10 cellular contexts compared by ENCODE assay signal in genomic region chr15:70856884-70857546, GRCh38. TPM values are rescaled to one million over a fixed set of nuclear protein-coding genes. Genes with fewer than 3 reads are reported as not detected.
A peak's percentile ranks its signal among the peaks of the same experiment; 100 is the strongest.
DNase-seq lines count a peak whose midpoint lies in the region; ATAC-seq and TF ChIP-seq lines count a peak whose summit lies in the region.
"Had no signal": no experiment of that assay in that cellular context is flagged by ENCODE, and none has a peak within 500 bp of the region (broad histone marks: within the 10 kb centered on the region; RNA-seq: fewer than 3 reads in every experiment).

No MANE protein-coding gene starts in this region.

- peak; percentile 47 for DNase-seq in HT-29 (ENCODE audit: low spot score)
- DNase-seq in cardiac fibroblast (ENCODE audit: low read depth in 2 of 2) = peak; percentile 99
- DNase-seq in left lobe of liver (ENCODE audit: low spot score) = peak; percentile 62
- peak; percentile 58 for DNase-seq in thoracic aorta (ENCODE audit: low spot score)
- no peak for DNase-seq in NCI-H187 treated with DMSO at 0.1 percent for 48 hours (lab: John Stamatoyannopoulos, UW)
- DNase-seq: effector memory CD8-positive, alpha-beta T cell had no signal

- no peak for TF ChIP-seq CTCF in cardiac fibroblast (IDR thresholded peaks at IDR 0.05; ENCODE audit: low read depth, low read length)
- no peak for TF ChIP-seq CTCF in thoracic aorta (IDR thresholded peaks at IDR 0.05)

- H3K36me3 ChIP-seq in thoracic aorta = no peaks in the 10 kb centered on the region
- H3K36me3 ChIP-seq: Peyer's patch had no signal

- peak overlapping the region; percentile 65 to 98 for H3K27ac ChIP-seq in thoracic aorta

- H3K4me3 ChIP-seq in cardiac fibroblast (replicated peaks in 1 of 2; ENCODE audit: low read depth in 2 of 2, low read length in 2 of 2) = no peak overlapping the region
- H3K4me3 ChIP-seq in thoracic aorta = no peak overlapping the region
- H3K4me3 ChIP-seq: Peyer's patch had no signal

- no peaks in the 10 kb centered on the region for H3K27me3 ChIP-seq in thoracic aorta (replicated peaks; ENCODE audit: insufficient read depth)
- H3K27me3 ChIP-seq: Peyer's patch had no signal

- H3K9me3 ChIP-seq in thoracic aorta = no peaks in the 10 kb centered on the region
- H3K9me3 ChIP-seq: Peyer's patch had no signal

- H3K4me1 ChIP-seq in thoracic aorta (ENCODE audit: control insufficient read depth in 1 of 2, low read depth in 2 of 2) = peaks cover 9 to 57% of the 10 kb centered on the region in 2 donors

- ATAC-seq in left lobe of liver (peak; percentile 70), thoracic aorta (ENCODE audit: insufficient number of reproducible peaks, low FRiP score, low read depth) (peak; percentile 84), HG03039 (IDR thresholded peaks at IDR 0.05; ENCODE audit: unreplicated experiment) (no peak), HG02678 (IDR thresholded peaks at IDR 0.05; ENCODE audit: unreplicated experiment) (no peak), HG03159 (IDR thresholded peaks at IDR 0.05; ENCODE audit: unreplicated experiment) (no peak)
- ATAC-seq: effector memory CD8-positive, alpha-beta T cell had no signal

RNA-seq across cellular contexts. Expression of gene LARP6, which starts 3.1 kb away (rescaled TPM):
- 4.4 and 5.6 TPM in 2 replicates for total RNA-seq in HT-29 (2014; rRNA removed; shearing (Covaris generic))
- total RNA-seq in left lobe of liver (1.9 TPM), thoracic aorta (10 to 100 TPM; 43.3 to 92.6 TPM)

RNA-seq across cellular contexts. Expression of gene THAP10, which starts 35.2 kb away (rescaled TPM):
- 2.7 and 3.9 TPM in 2 replicates for total RNA-seq in HT-29 (2014; rRNA removed; shearing (Covaris generic))
- total RNA-seq in left lobe of liver (0.93 TPM), thoracic aorta (1 to 10 TPM in 1 of 2 donors, under 1 TPM in 1; 0.81 to 1.4 TPM)

RNA-seq across cellular contexts. Expression of gene LRRC49, which starts 35.6 kb away (rescaled TPM):
- 4.2 and 5.9 TPM in 2 replicates for total RNA-seq in HT-29 (2014; rRNA removed; shearing (Covaris generic))
- total RNA-seq in left lobe of liver (0.25 TPM), thoracic aorta (1 to 10 TPM; 8.9 to 9.4 TPM)

Comparison
In these comparisons a context has a peak if more than half of its experiments do, and no peak if none do; other contexts are left out.
1. ATAC-seq: peak in left lobe of liver (single experiment) and thoracic aorta (single experiment); none in HG03039 (single experiment), HG02678 (single experiment) and HG03159 (single experiment).